Comparison of ENCODE assay signal across 13 cellular contexts in genomic region chrX:136202889-136203288, GRCh38. TPM values are rescaled to one million over a fixed set of nuclear protein-coding genes. Genes with fewer than 3 reads are reported as not detected.
A peak's percentile ranks its signal among the peaks of the same experiment; 100 is the strongest.
DNase-seq lines count a peak whose midpoint lies in the region; ATAC-seq and TF ChIP-seq lines count a peak whose summit lies in the region.
"Had no signal": no experiment of that assay in that cellular context is flagged by ENCODE, and none has a peak within 500 bp of the region (broad histone marks: within the 10 kb centered on the region; RNA-seq: fewer than 3 reads in every experiment).

No MANE protein-coding gene starts in this region.

- H2AFZ ChIP-seq in fibroblast of lung (ENCODE audit: low read length), result no peak overlapping the region

- H3K27ac ChIP-seq in fibroblast of lung (ENCODE audit: insufficient read depth, low read length), result peak overlapping the region; percentile 57

- no peaks in the 10 kb centered on the region for H4K20me1 ChIP-seq in fibroblast of lung (ENCODE audit: control insufficient read depth, extremely low read depth, insufficient read depth, low read length)

- H3K4me2 ChIP-seq in fibroblast of lung (ENCODE audit: extremely low read depth, insufficient read depth, low read length), result peak overlapping the region; percentile 51

- POLR2A ChIA-PET in BJ (lab: Charles Lee), result interaction anchor here (0.7 kb wide), 1 partner anchor 10 kb away, joined by 3 read pairs; no protein-coding TSS in a partner anchor

- H3K9ac ChIP-seq in fibroblast of lung (ENCODE audit: insufficient read depth, low read length), result no peak overlapping the region

- TF ChIP-seq CTCF in BJ (IDR thresholded peaks at IDR 0.05; ENCODE audit: insufficient read depth, low read depth, low read length) (no peak), fibroblast of lung (conservative IDR thresholded peaks at IDR 0.05 in 1 of 2, IDR thresholded peaks at IDR 0.05 in 1 of 2; ENCODE audit: low read depth in 1 of 2, low read length in 2 of 2) (no peak)

- no peak for ATAC-seq in GM18511 (IDR thresholded peaks at IDR 0.05; ENCODE audit: unreplicated experiment)

- H3K4me1 ChIP-seq in fibroblast of lung (ENCODE audit: control insufficient read depth, extremely low read depth, insufficient read depth, low read length), result peaks cover 10% of the 10 kb centered on the region

- H3K36me3 ChIP-seq in BJ (ENCODE audit: control insufficient read depth, insufficient read depth, low read length), result peaks cover 7% of the 10 kb centered on the region
- H3K36me3 ChIP-seq in fibroblast of lung (ENCODE audit: control insufficient read depth, insufficient read depth, low read length), result peaks cover 6% of the 10 kb centered on the region

- H3K4me3 ChIP-seq in BJ (ENCODE audit: low read depth, low read length) (no peak overlapping the region), fibroblast of lung (replicated peaks in 1 of 4; ENCODE audit: control extremely low read depth in 1 of 4, insufficient read depth in 1 of 4, low read depth in 3 of 4, low read length in 4 of 4) (no peak overlapping the region)

- DNase-seq in BJ (ENCODE audit: low read depth) (peak; percentile 71), NCI-H226 (peak; percentile 21), fibroblast of lung (ENCODE audit: low read depth in 2 of 2) (peak; percentile 51 to 70), renal cortical epithelial cell (ENCODE audit: low read depth) (peak; percentile 74), DMS153 (lab: John Stamatoyannopoulos, UW) (no peak), NCI-H146 treated with DMSO at 0.1 percent for 48 hours (lab: John Stamatoyannopoulos, UW; ENCODE audit: unreplicated experiment) (no peak), SK-N-DZ (ENCODE audit: low spot score) (no peak)
- DNase-seq: activated gamma-delta T cell treated with Interleukin-2 at 50 U/mL for 16 hours; COR-L47; H9; NCI-H187 treated with DMSO at 0.1 percent for 48 hours; NK-92 treated with Interleukin-12 subunit alpha and Interleukin-12 subunit beta, amount 100 ng/mL, for 24 hours had no signal

- H3K27me3 ChIP-seq in BJ (ENCODE audit: control insufficient read depth, insufficient read depth, low read length) (no peaks in the 10 kb centered on the region), fibroblast of lung (ENCODE audit: control insufficient read depth, insufficient read depth, low read length) (no peaks in the 10 kb centered on the region)

- no peaks in the 10 kb centered on the region for H3K79me2 ChIP-seq in fibroblast of lung (ENCODE audit: control insufficient read depth, insufficient read depth, low read length)

- no peaks in the 10 kb centered on the region for H3K9me3 ChIP-seq in fibroblast of lung (ENCODE audit: control insufficient read depth, insufficient read depth, low read depth, low read length)

- CTCF ChIA-PET in BJ (lab: Yijun Ruan, JAX), result interaction anchor here (1.0 to 3.6 kb wide), 3 partner anchors 18 to 65 kb away, joined by 4 to 17 read pairs (median 12); no protein-coding TSS in a partner anchor

RNA-seq across cellular contexts. Expression of gene MAP7D3, which starts 48.3 kb away (rescaled TPM):
- polyA plus RNA-seq in BJ (2011; rRNA removed) (15.7 and 17.5 TPM in 2 replicates), fibroblast of lung (18.4 and 30.7 TPM in 2 replicates)
- polyA minus RNA-seq in BJ (2011; rRNA and poly(A)+ RNA removed), result 13.1 and 13.3 TPM in 2 replicates
- total RNA-seq in fibroblast of lung (19.0 and 20.5 TPM in 2 replicates), renal cortical epithelial cell (15.6 and 28.1 TPM in 2 replicates)
- 23.0 and 40.2 TPM in 2 replicates for polyA plus RNA-seq in fibroblast of lung (2012)
- polyA minus RNA-seq in fibroblast of lung (ENCODE audit: low replicate concordance), result 22.0 and 25.2 TPM in 2 replicates
- 3.7 and 4.0 TPM in 2 replicates for polyA plus RNA-seq in SK-N-DZ (2014; cell fraction: cytosol; rRNA removed)
- polyA plus RNA-seq in SK-N-DZ (2014; cell fraction: nucleus; rRNA removed), result 5.5 and 6.5 TPM in 2 replicates

RNA-seq across cellular contexts. Expression of gene FHL1, which starts 55.6 kb away (rescaled TPM):
- polyA plus RNA-seq in BJ (2011; rRNA removed) (1,198 and 1,251 TPM in 2 replicates), fibroblast of lung (311 and 627 TPM in 2 replicates)
- 745 and 1,379 TPM in 2 replicates for polyA minus RNA-seq in BJ (2011; rRNA and poly(A)+ RNA removed)
- total RNA-seq in fibroblast of lung (127 and 180 TPM in 2 replicates), renal cortical epithelial cell (19.3 and 86.2 TPM in 2 replicates)
- polyA plus RNA-seq in fibroblast of lung (2012), result 171 and 314 TPM in 2 replicates
- 227 and 451 TPM in 2 replicates for polyA minus RNA-seq in fibroblast of lung (ENCODE audit: low replicate concordance)
- 133 and 156 TPM in 2 replicates for polyA plus RNA-seq in SK-N-DZ (2014; cell fraction: cytosol; rRNA removed)
- 122 and 158 TPM in 2 replicates for polyA plus RNA-seq in SK-N-DZ (2014; cell fraction: nucleus; rRNA removed)

Comparison
In these comparisons a context has a peak if more than half of its experiments do, and no peak if none do; other contexts are left out.
1. DNase-seq: peak in BJ (single experiment), NCI-H226 (single experiment), fibroblast of lung (2 of 2) and renal cortical epithelial cell (single experiment); none in DMS153 (single experiment), NCI-H146 treated with DMSO at 0.1 percent for 48 hours (single experiment) and SK-N-DZ (single experiment).